Comparison of ENCODE assay signal across 21 cellular contexts in genomic region chr19:9535934-9536333, GRCh38. TPM values are rescaled to one million over a fixed set of nuclear protein-coding genes. Genes with fewer than 3 reads are reported as not detected.
DNase-seq lines count a peak whose midpoint lies in the region; ATAC-seq, FAIRE-seq and TF ChIP-seq lines count a peak whose summit lies in the region.
"Had no signal": no experiment of that assay in that cellular context is flagged by ENCODE, and none has a peak within 500 bp of the region (broad histone marks: within the 10 kb centered on the region; RNA-seq: fewer than 3 reads in every experiment).

No MANE protein-coding gene starts in this region.

- no peak overlapping the region for H3K27ac Mint-ChIP-seq in progenitor cell of endocrine pancreas
- H3K27ac Mint-ChIP-seq: activated naive CD8-positive, alpha-beta T cell treated with anti-CD3 and anti-CD28 coated beads, Interleukin-2, amount 10 ng/mL, durations not matched to agents 7 days and 5 days had no signal

- no peaks in the 10 kb centered on the region for H3K27me3 Mint-ChIP-seq in activated T-cell treated with anti-CD3 and anti-CD28 coated beads, Interleukin-2, amount 50 U/mL, for 4 hours (ENCODE audit: low read depth)
- H3K27me3 Mint-ChIP-seq in progenitor cell of endocrine pancreas: no peaks in the 10 kb centered on the region
- H3K27me3 Mint-ChIP-seq: activated naive CD8-positive, alpha-beta T cell treated with anti-CD3 and anti-CD28 coated beads, Interleukin-2, amount 10 ng/mL, durations not matched to agents 7 days and 5 days had no signal

- H3K9me3 Mint-ChIP-seq in activated T-cell treated with anti-CD3 and anti-CD28 coated beads, Interleukin-2, amount 50 U/mL, for 4 hours: peaks cover 42% of the 10 kb centered on the region
- peaks cover 60% of the 10 kb centered on the region for H3K9me3 Mint-ChIP-seq in progenitor cell of endocrine pancreas (ENCODE audit: low read depth)

- no peak for TF ChIP-seq CTCF in progenitor cell of endocrine pancreas (IDR thresholded peaks at IDR 0.05; ENCODE audit: unreplicated experiment)

- no peak for FAIRE-seq in urothelium cell line (lab: Jason Lieb, UNC)
- FAIRE-seq: A549, TTC549 had no signal

- peak overlapping the region; percentile 11 for H3K4me3 Mint-ChIP-seq in activated T-cell treated with anti-CD3 and anti-CD28 coated beads, Interleukin-2, amount 50 U/mL, for 4 hours
- peak overlapping the region; percentile 48 for H3K4me3 Mint-ChIP-seq in progenitor cell of endocrine pancreas (ENCODE audit: low read depth)
- H3K4me3 Mint-ChIP-seq: activated naive CD8-positive, alpha-beta T cell treated with anti-CD3 and anti-CD28 coated beads, Interleukin-2, amount 10 ng/mL, durations not matched to agents 7 days and 5 days had no signal

- no peak for DNase-seq in activated T-cell treated with anti-CD3 and anti-CD28 coated beads, Interleukin-2, amount 50 U/mL, for 4 hours
- no peak for DNase-seq in activated T-cell treated with anti-CD3 and anti-CD28 coated beads, Interleukin-2, amount 50 U/mL, for 1 hour
- DNase-seq in MV-4-11 (lab: John Stamatoyannopoulos, UW): peak; percentile 27
- no peak for DNase-seq in progenitor cell of endocrine pancreas (ENCODE audit: low spot score, unreplicated experiment)
- no peak for DNase-seq in urothelium cell line (ENCODE audit: low spot score)
- DNase-seq in cerebellar nuclear complex (lab: John Stamatoyannopoulos, UW): no peak
- DNase-seq in medulla oblongata (ENCODE audit: extremely low spot score): no peak
- DNase-seq: activated CD4-positive, alpha-beta T cell treated with anti-CD3 and anti-CD28 coated beads for 48 hours; activated naive CD8-positive, alpha-beta T cell treated with anti-CD3 and anti-CD28 coated beads, Interleukin-2, amount 10 ng/mL, durations not matched to agents 7 days and 5 days; dermis blood vessel endothelial cell; DMS53; NCI-H187 treated with DMSO at 0.1 percent for 48 hours; NCI-H510A; SW 1271 had no signal

- H3K4me1 Mint-ChIP-seq in activated T-cell treated with anti-CD3 and anti-CD28 coated beads, Interleukin-2, amount 50 U/mL, for 4 hours (ENCODE audit: low read depth): peaks cover 22% of the 10 kb centered on the region
- peaks cover 1% of the 10 kb centered on the region for H3K4me1 Mint-ChIP-seq in progenitor cell of endocrine pancreas (ENCODE audit: low read depth)

- no peak for ATAC-seq in activated T-cell treated with anti-CD3 and anti-CD28 coated beads, Interleukin-2, amount 50 U/mL, for 4 hours
- ATAC-seq in esophagus mucosa: peak; percentile 54
- ATAC-seq: A549 had no signal

- peaks cover 58% of the 10 kb centered on the region for H3K36me3 Mint-ChIP-seq in activated T-cell treated with anti-CD3 and anti-CD28 coated beads, Interleukin-2, amount 50 U/mL, for 4 hours (ENCODE audit: insufficient read depth)
- peaks cover 79% of the 10 kb centered on the region for H3K36me3 Mint-ChIP-seq in progenitor cell of endocrine pancreas (ENCODE audit: insufficient read depth)

RNA-seq across cellular contexts. Expression of gene ZNF426, which starts 2.5 kb away (rescaled TPM):
- 10 to 100 TPM; 11.4 to 12.8 (median 12.4) TPM for total RNA-seq in activated T-cell treated with anti-CD3 and anti-CD28 coated beads, Interleukin-2, amount 50 U/mL, for 4 hours
- total RNA-seq in esophagus mucosa (31.2 TPM), progenitor cell of endocrine pancreas (21.7 and 24.2 TPM in 2 replicates)

RNA-seq across cellular contexts. Expression of gene ZNF560, which starts 37.5 kb away (rescaled TPM):
- total RNA-seq in activated T-cell treated with anti-CD3 and anti-CD28 coated beads, Interleukin-2, amount 50 U/mL, for 4 hours: not detected
- total RNA-seq in esophagus mucosa (not detected), progenitor cell of endocrine pancreas (not detected in 2 replicates)
- total RNA-seq: breast epithelium, esophagus muscularis mucosa, lung, thoracic aorta had no signal

RNA-seq across cellular contexts. Expression of gene ZNF121, which starts 48.4 kb away (rescaled TPM):
- total RNA-seq in activated T-cell treated with anti-CD3 and anti-CD28 coated beads, Interleukin-2, amount 50 U/mL, for 4 hours: 10 to 100 TPM; 63.3 to 70.0 (median 69.7) TPM
- total RNA-seq in esophagus mucosa (28.0 TPM), progenitor cell of endocrine pancreas (53.9 and 57.0 TPM in 2 replicates)
